ENCODE assay signal across 1 cellular context in the genomic region with DNA sequence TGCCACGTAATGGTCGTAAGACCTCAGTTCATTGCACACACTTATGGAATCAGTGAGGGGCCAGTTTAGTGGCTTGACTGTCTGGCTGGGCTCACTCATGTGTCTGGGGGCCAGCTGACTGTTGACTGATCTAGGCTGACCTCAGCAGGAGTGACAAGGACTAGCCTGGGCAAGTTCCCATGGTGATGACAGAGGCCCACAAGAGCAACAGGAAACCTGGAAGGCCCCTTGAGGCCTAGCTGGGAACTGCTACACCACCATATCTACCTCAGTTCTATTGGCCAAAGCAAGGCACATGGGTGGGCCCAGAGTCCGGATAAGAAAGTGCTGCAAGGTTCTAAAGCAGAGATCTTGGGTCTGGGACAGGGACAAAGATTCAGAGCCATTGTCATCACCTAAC.
TF ChIP-seq lines count a peak whose summit lies in the region.

No MANE protein-coding gene starts in this region.

TF ChIP-seq in HepG2, 621 proteins besides CTCF, POLR2A, EP300 and RAD21 (continued from another document and continues in another):
- TF ChIP-seq ZFP36 (IDR thresholded peaks at IDR 0.05; ENCODE audit: borderline replicate concordance, low read depth, low read length, partially characterized antibody) (no peak), HNF4A (CRISPR knock-in tag; IDR thresholded peaks at IDR 0.05) (peak; percentile 35; the same call in 1 of the 2 replicates), ZFX (CRISPR knock-in tag; IDR thresholded peaks at IDR 0.05; ENCODE audit: low read depth) (peak; percentile 75), KDM3A (CRISPR knock-in tag; IDR thresholded peaks at IDR 0.05; ENCODE audit: low read depth) (no peak), ZNF570 (CRISPR knock-in tag; IDR thresholded peaks at IDR 0.05; ENCODE audit: borderline replicate concordance) (no peak), ZFY (CRISPR knock-in tag; IDR thresholded peaks at IDR 0.05) (peak; percentile 68), ZSCAN22 (CRISPR knock-in tag; IDR thresholded peaks at IDR 0.05) (no peak), CBFB (CRISPR knock-in tag; IDR thresholded peaks at IDR 0.05) (0 out of 2 replicates have a peak, but pooled peaks have one; percentile 51), BRD4 (CRISPR knock-in tag; IDR thresholded peaks at IDR 0.05) (0 out of 2 replicates have a peak, but pooled peaks have one; percentile 38), FOXA3 (CRISPR knock-in tag; IDR thresholded peaks at IDR 0.05) (peak; percentile 47; the same call in 1 of the 2 replicates), ZNF121 (CRISPR knock-in tag; IDR thresholded peaks at IDR 0.05) (no peak), ATF7 (IDR thresholded peaks at IDR 0.05) (no peak), ATF7 (CRISPR knock-in tag; IDR thresholded peaks at IDR 0.05) (0 out of 2 replicates have a peak, but pooled peaks have one; percentile 35), SOX6 (IDR thresholded peaks at IDR 0.05) (no peak), SOX6 (CRISPR knock-in tag; IDR thresholded peaks at IDR 0.05) (peak; percentile 32; the same call in 1 of the 2 replicates), BORCS8-MEF2B (CRISPR knock-in tag; IDR thresholded peaks at IDR 0.05) (no peak), ZNF530 (CRISPR knock-in tag; IDR thresholded peaks at IDR 0.05; ENCODE audit: low read depth) (no peak), RBM22 (optimal IDR thresholded peaks at IDR 0.05; ENCODE audit: low read length) (no peak), SSRP1 (CRISPR knock-in tag; IDR thresholded peaks at IDR 0.05) (no peak), HDAC1 (CRISPR knock-in tag; IDR thresholded peaks at IDR 0.05) (no peak), IKZF4 (CRISPR knock-in tag; IDR thresholded peaks at IDR 0.05; ENCODE audit: borderline replicate concordance, low read depth, not compliant biosample characterization) (no peak), NCOA2 (CRISPR knock-in tag; IDR thresholded peaks at IDR 0.05) (peak; percentile 37; the same call in 1 of the 2 replicates), RFX1 (IDR thresholded peaks at IDR 0.05) (peak; percentile 69), ZSCAN21 (CRISPR knock-in tag; IDR thresholded peaks at IDR 0.05; ENCODE audit: borderline replicate concordance) (no peak), MYC (CRISPR knock-in tag; IDR thresholded peaks at IDR 0.05; ENCODE audit: borderline replicate concordance) (no peak; the same call in 1 of the 2 replicates), FOXA1 (IDR thresholded peaks at IDR 0.05) (no peak), FOXA1 (CRISPR knock-in tag; IDR thresholded peaks at IDR 0.05) (peak; percentile 65), ZNF205 (CRISPR knock-in tag; IDR thresholded peaks at IDR 0.05) (no peak), REPIN1 (CRISPR knock-in tag; IDR thresholded peaks at IDR 0.05; ENCODE audit: borderline replicate concordance, low read depth) (peak; percentile 81; the same call in 1 of the 2 replicates), ERF (CRISPR knock-in tag; IDR thresholded peaks at IDR 0.05) (peak; percentile 16; the same call in 1 of the 2 replicates), PAWR (CRISPR knock-in tag; IDR thresholded peaks at IDR 0.05; ENCODE audit: borderline replicate concordance) (0 out of 2 replicates have a peak, but pooled peaks have one; percentile 42), KDM6A (CRISPR knock-in tag; IDR thresholded peaks at IDR 0.05; ENCODE audit: low read depth) (no peak), RXRA (CRISPR knock-in tag; IDR thresholded peaks at IDR 0.05) (peak; percentile 50; the same call in 1 of the 2 replicates)
- TF ChIP-seq, protein P1, sequence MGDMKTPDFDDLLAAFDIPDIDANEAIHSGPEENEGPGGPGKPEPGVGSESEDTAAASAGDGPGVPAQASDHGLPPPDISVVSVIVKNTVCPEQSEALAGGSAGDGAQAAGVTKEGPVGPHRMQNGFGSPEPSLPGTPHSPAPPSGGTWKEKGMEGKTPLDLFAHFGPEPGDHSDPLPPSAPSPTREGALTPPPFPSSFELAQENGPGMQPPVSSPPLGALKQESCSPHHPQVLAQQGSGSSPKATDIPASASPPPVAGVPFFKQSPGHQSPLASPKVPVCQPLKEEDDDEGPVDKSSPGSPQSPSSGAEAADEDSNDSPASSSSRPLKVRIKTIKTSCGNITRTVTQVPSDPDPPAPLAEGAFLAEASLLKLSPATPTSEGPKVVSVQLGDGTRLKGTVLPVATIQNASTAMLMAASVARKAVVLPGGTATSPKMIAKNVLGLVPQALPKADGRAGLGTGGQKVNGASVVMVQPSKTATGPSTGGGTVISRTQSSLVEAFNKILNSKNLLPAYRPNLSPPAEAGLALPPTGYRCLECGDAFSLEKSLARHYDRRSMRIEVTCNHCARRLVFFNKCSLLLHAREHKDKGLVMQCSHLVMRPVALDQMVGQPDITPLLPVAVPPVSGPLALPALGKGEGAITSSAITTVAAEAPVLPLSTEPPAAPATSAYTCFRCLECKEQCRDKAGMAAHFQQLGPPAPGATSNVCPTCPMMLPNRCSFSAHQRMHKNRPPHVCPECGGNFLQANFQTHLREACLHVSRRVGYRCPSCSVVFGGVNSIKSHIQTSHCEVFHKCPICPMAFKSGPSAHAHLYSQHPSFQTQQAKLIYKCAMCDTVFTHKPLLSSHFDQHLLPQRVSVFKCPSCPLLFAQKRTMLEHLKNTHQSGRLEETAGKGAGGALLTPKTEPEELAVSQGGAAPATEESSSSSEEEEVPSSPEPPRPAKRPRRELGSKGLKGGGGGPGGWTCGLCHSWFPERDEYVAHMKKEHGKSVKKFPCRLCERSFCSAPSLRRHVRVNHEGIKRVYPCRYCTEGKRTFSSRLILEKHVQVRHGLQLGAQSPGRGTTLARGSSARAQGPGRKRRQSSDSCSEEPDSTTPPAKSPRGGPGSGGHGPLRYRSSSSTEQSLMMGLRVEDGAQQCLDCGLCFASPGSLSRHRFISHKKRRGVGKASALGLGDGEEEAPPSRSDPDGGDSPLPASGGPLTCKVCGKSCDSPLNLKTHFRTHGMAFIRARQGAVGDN (CRISPR knock-in tag; IDR thresholded peaks at IDR 0.05) = peak; percentile 64
- TF ChIP-seq, protein P2, sequence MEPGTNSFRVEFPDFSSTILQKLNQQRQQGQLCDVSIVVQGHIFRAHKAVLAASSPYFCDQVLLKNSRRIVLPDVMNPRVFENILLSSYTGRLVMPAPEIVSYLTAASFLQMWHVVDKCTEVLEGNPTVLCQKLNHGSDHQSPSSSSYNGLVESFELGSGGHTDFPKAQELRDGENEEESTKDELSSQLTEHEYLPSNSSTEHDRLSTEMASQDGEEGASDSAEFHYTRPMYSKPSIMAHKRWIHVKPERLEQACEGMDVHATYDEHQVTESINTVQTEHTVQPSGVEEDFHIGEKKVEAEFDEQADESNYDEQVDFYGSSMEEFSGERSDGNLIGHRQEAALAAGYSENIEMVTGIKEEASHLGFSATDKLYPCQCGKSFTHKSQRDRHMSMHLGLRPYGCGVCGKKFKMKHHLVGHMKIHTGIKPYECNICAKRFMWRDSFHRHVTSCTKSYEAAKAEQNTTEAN (CRISPR knock-in tag; conservative IDR thresholded peaks at IDR 0.05) = peak; percentile 81; the same call in 1 of the 2 replicates
- TF ChIP-seq, protein P3, sequence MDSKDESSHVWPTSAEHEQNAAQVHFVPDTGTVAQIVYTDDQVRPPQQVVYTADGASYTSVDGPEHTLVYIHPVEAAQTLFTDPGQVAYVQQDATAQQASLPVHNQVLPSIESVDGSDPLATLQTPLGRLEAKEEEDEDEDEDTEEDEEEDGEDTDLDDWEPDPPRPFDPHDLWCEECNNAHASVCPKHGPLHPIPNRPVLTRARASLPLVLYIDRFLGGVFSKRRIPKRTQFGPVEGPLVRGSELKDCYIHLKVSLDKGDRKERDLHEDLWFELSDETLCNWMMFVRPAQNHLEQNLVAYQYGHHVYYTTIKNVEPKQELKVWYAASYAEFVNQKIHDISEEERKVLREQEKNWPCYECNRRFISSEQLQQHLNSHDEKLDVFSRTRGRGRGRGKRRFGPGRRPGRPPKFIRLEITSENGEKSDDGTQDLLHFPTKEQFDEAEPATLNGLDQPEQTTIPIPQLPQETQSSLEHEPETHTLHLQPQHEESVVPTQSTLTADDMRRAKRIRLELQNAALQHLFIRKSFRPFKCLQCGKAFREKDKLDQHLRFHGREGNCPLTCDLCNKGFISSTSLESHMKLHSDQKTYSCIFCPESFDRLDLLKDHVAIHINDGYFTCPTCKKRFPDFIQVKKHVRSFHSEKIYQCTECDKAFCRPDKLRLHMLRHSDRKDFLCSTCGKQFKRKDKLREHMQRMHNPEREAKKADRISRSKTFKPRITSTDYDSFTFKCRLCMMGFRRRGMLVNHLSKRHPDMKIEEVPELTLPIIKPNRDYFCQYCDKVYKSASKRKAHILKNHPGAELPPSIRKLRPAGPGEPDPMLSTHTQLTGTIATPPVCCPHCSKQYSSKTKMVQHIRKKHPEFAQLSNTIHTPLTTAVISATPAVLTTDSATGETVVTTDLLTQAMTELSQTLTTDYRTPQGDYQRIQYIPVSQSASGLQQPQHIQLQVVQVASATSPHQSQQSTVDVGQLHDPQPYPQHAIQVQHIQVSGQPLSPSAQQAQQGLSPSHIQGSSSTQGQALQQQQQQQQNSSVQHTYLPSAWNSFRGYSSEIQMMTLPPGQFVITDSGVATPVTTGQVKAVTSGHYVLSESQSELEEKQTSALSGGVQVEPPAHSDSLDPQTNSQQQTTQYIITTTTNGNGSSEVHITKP (CRISPR knock-in tag; IDR thresholded peaks at IDR 0.05; ENCODE audit: low read depth) = 0 out of 2 replicates have a peak, but pooled peaks have one; percentile 26
- TF ChIP-seq, protein P4, sequence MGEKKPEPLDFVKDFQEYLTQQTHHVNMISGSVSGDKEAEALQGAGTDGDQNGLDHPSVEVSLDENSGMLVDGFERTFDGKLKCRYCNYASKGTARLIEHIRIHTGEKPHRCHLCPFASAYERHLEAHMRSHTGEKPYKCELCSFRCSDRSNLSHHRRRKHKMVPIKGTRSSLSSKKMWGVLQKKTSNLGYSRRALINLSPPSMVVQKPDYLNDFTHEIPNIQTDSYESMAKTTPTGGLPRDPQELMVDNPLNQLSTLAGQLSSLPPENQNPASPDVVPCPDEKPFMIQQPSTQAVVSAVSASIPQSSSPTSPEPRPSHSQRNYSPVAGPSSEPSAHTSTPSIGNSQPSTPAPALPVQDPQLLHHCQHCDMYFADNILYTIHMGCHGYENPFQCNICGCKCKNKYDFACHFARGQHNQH (CRISPR knock-in tag; IDR thresholded peaks at IDR 0.05) = 0 out of 2 replicates have a peak, but pooled peaks have one; percentile 38
- TF ChIP-seq, protein P5, sequence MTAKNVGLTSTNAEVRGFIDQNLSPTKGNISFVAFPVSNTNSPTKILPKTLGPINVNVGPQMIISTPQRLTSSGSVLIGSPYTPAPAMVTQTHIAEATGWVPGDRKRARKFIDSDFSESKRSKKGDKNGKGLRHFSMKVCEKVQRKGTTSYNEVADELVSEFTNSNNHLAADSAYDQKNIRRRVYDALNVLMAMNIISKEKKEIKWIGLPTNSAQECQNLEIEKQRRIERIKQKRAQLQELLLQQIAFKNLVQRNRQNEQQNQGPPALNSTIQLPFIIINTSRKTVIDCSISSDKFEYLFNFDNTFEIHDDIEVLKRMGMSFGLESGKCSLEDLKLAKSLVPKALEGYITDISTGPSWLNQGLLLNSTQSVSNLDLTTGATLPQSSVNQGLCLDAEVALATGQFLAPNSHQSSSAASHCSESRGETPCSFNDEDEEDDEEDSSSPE (CRISPR knock-in tag; IDR thresholded peaks at IDR 0.05) = no peak
- TF ChIP-seq, protein P6, sequence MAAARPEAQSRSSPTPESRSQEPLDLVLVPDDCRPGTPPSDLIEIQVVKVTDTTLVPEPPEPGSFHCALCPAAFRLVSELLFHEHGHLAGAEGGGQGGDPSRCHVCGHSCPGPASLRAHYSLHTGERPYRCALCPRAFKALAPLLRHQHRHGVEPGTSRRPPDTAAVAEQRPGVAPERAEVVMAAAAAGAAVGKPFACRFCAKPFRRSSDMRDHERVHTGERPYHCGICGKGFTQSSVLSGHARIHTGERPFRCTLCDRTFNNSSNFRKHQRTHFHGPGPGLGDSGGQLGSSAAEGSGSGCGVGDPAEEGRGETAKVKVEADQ (CRISPR knock-in tag; IDR thresholded peaks at IDR 0.05; ENCODE audit: borderline replicate concordance) = 0 out of 2 replicates have a peak, but pooled peaks have one; percentile 45
- TF ChIP-seq, protein P7, sequence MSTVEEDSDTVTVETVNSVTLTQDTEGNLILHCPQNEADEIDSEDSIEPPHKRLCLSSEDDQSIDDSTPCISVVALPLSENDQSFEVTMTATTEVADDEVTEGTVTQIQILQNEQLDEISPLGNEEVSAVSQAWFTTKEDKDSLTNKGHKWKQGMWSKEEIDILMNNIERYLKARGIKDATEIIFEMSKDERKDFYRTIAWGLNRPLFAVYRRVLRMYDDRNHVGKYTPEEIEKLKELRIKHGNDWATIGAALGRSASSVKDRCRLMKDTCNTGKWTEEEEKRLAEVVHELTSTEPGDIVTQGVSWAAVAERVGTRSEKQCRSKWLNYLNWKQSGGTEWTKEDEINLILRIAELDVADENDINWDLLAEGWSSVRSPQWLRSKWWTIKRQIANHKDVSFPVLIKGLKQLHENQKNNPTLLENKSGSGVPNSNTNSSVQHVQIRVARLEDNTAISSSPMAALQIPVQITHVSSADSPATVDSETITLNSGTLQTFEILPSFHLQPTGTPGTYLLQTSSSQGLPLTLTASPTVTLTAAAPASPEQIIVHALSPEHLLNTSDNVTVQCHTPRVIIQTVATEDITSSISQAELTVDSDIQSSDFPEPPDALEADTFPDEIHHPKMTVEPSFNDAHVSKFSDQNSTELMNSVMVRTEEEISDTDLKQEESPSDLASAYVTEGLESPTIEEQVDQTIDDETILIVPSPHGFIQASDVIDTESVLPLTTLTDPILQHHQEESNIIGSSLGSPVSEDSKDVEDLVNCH (CRISPR knock-in tag; IDR thresholded peaks at IDR 0.05) = no peak
- TF ChIP-seq, protein P8, sequence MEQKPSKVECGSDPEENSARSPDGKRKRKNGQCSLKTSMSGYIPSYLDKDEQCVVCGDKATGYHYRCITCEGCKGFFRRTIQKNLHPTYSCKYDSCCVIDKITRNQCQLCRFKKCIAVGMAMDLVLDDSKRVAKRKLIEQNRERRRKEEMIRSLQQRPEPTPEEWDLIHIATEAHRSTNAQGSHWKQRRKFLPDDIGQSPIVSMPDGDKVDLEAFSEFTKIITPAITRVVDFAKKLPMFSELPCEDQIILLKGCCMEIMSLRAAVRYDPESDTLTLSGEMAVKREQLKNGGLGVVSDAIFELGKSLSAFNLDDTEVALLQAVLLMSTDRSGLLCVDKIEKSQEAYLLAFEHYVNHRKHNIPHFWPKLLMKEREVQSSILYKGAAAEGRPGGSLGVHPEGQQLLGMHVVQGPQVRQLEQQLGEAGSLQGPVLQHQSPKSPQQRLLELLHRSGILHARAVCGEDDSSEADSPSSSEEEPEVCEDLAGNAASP (CRISPR knock-in tag; IDR thresholded peaks at IDR 0.05; ENCODE audit: borderline replicate concordance) = peak; percentile 56; the same call in 1 of the 2 replicates
- TF ChIP-seq, protein P9, sequence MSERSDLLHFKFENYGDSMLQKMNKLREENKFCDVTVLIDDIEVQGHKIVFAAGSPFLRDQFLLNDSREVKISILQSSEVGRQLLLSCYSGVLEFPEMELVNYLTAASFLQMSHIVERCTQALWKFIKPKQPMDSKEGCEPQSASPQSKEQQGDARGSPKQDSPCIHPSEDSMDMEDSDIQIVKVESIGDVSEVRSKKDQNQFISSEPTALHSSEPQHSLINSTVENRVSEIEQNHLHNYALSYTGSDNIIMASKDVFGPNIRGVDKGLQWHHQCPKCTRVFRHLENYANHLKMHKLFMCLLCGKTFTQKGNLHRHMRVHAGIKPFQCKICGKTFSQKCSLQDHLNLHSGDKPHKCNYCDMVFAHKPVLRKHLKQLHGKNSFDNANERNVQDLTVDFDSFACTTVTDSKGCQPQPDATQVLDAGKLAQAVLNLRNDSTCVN (CRISPR knock-in tag; IDR thresholded peaks at IDR 0.05; ENCODE audit: borderline replicate concordance) = 0 out of 2 replicates have a peak, but pooled peaks have one; percentile 28
- TF ChIP-seq, protein P10, sequence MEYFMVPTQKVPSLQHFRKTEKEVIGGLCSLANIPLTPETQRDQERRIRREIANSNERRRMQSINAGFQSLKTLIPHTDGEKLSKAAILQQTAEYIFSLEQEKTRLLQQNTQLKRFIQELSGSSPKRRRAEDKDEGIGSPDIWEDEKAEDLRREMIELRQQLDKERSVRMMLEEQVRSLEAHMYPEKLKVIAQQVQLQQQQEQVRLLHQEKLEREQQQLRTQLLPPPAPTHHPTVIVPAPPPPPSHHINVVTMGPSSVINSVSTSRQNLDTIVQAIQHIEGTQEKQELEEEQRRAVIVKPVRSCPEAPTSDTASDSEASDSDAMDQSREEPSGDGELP (IDR thresholded peaks at IDR 0.05; ENCODE audit: borderline replicate concordance, low read depth) = peak; percentile 90
